ENCODE assay signal across 13 cellular contexts in the genomic region with DNA sequence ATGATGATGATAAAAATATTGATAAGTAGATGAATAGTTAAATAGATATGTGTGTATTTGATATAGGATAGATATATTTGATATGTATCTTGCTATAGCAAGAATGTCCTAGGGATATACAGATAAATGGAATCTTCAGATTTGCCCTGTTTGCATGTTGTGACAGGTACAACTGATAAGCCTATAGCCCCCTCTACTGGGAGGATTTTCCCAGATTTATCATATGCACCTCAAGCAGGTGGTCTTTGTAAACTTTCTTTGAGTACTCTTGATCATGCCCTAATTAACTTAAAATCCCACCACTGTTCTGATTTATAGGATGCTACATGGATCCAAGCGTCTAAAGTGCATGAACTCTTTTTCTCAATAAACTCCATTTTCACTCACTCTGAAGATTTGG.
DNase-seq lines count a peak whose midpoint lies in the region; ATAC-seq and TF ChIP-seq lines count a peak whose summit lies in the region.
"Had no signal": no experiment of that assay in that cellular context is flagged by ENCODE, and none has a peak within 500 bp of the region (broad histone marks: within the 10 kb centered on the region; RNA-seq: fewer than 3 reads in every experiment).

No MANE protein-coding gene starts in this region.

- H3K27ac ChIP-seq in DND-41 (ENCODE audit: low read length), result no peak overlapping the region
- H3K27ac ChIP-seq in KMS-11, result no peak overlapping the region
- no peak overlapping the region for H3K27ac ChIP-seq in WERI-Rb-1

- H3K36me3 ChIP-seq in DND-41 (ENCODE audit: insufficient read depth, low read length), result no peaks in the 10 kb centered on the region
- H3K36me3 ChIP-seq in KMS-11 (ENCODE audit: insufficient read depth), result no peaks in the 10 kb centered on the region
- no peaks in the 10 kb centered on the region for H3K36me3 ChIP-seq in WERI-Rb-1

- no peaks in the 10 kb centered on the region for H4K20me1 ChIP-seq in DND-41 (ENCODE audit: insufficient read depth, low read length)
- H4K20me1 ChIP-seq in KMS-11 (ENCODE audit: insufficient read depth), result no peaks in the 10 kb centered on the region

- no peak overlapping the region for H3K9ac ChIP-seq in DND-41 (ENCODE audit: low read depth, low read length)
- H3K9ac ChIP-seq in KMS-11, result no peak overlapping the region

- DNase-seq in DND-41, result no peak
- DNase-seq in WERI-Rb-1, result peak; percentile 24
- DNase-seq in left kidney (ENCODE audit: low read depth, low spot score), result peak; percentile 72
- no peak for DNase-seq in GM20000 (ENCODE audit: low spot score)
- DNase-seq in epidermal melanocyte (ENCODE audit: insufficient read length, low spot score), result no peak
- DNase-seq: activated naive CD8-positive, alpha-beta T cell treated with anti-CD3 and anti-CD28 coated beads for 36 hours; DMS79; stimulated activated CD4-positive, alpha-beta T cell treated with anti-CD3 and anti-CD28 coated beads, Interleukin-12 subunit alpha, Interleukin-12 subunit beta, amount 100 ng/mL, for 4 hours; stimulated activated naive CD4-positive, alpha-beta T cell had no signal

- H3K27me3 ChIP-seq in DND-41 (ENCODE audit: insufficient read depth, low read length, poor library complexity) (no peaks in the 10 kb centered on the region), KMS-11 (ENCODE audit: insufficient read depth, low read depth) (no peaks in the 10 kb centered on the region), WERI-Rb-1 (ENCODE audit: insufficient read depth, low read depth, severe bottlenecking) (no peaks in the 10 kb centered on the region)

- ATAC-seq in DND-41 (ENCODE audit: insufficient read depth, low read depth), result no peak
- no peak for ATAC-seq in HG03432 (IDR thresholded peaks at IDR 0.05; ENCODE audit: unreplicated experiment)
- ATAC-seq in HG02610 (IDR thresholded peaks at IDR 0.05; ENCODE audit: unreplicated experiment), result no peak
- ATAC-seq: Right ventricle myocardium inferior had no signal

- H3K9me3 ChIP-seq in DND-41 (ENCODE audit: insufficient read depth, low read length, severe bottlenecking), result no peaks in the 10 kb centered on the region
- H3K9me3 ChIP-seq in WERI-Rb-1 (ENCODE audit: severe bottlenecking), result no peaks in the 10 kb centered on the region

- H3K4me3 ChIP-seq in DND-41 (ENCODE audit: low read depth in 1 of 2, low read length in 2 of 2) (no peak overlapping the region), KMS-11 (IDR thresholded peaks at IDR 0.05; ENCODE audit: insufficient read depth, low read depth, low read length) (no peak overlapping the region), WERI-Rb-1 (ENCODE audit: low read depth, low read length) (no peak overlapping the region)

- H2AFZ ChIP-seq in DND-41 (ENCODE audit: low read depth, low read length) (no peak overlapping the region), KMS-11 (ENCODE audit: low read depth) (no peak overlapping the region)

- H3K4me1 ChIP-seq in DND-41 (ENCODE audit: insufficient read depth, low read length) (no peaks in the 10 kb centered on the region), KMS-11 (ENCODE audit: low read depth, poor library complexity, severe bottlenecking) (no peaks in the 10 kb centered on the region)

- H3K79me2 ChIP-seq in DND-41 (ENCODE audit: insufficient read depth, low read length) (no peaks in the 10 kb centered on the region), KMS-11 (ENCODE audit: insufficient read depth, low read depth) (no peaks in the 10 kb centered on the region)

- TF ChIP-seq CTCF in DND-41 (IDR thresholded peaks at IDR 0.05; ENCODE audit: borderline replicate concordance, extremely low read depth, low read length, poor library complexity, severe bottlenecking) (peak; percentile 16), KMS-11 (conservative IDR thresholded peaks at IDR 0.05; ENCODE audit: low read depth, low read length) (peak; percentile 31; the same call in 1 of the 2 replicates), WERI-Rb-1 (IDR thresholded peaks at IDR 0.05; ENCODE audit: low read depth, low read length) (peak; percentile 58), GM20000 (IDR thresholded peaks at IDR 0.05; ENCODE audit: extremely low read depth, missing control alignments) (no peak)

- H3K4me2 ChIP-seq in DND-41 (ENCODE audit: insufficient read depth, low read length) (no peak overlapping the region), KMS-11 (no peak overlapping the region)

Comparison
In these comparisons a context has a peak if more than half of its experiments do, and no peak if none do; other contexts are left out.
1. DNase-seq: peak in WERI-Rb-1 (single experiment) and left kidney (single experiment); none in DND-41 (single experiment), GM20000 (single experiment) and epidermal melanocyte (single experiment).